In the genomic region with DNA sequence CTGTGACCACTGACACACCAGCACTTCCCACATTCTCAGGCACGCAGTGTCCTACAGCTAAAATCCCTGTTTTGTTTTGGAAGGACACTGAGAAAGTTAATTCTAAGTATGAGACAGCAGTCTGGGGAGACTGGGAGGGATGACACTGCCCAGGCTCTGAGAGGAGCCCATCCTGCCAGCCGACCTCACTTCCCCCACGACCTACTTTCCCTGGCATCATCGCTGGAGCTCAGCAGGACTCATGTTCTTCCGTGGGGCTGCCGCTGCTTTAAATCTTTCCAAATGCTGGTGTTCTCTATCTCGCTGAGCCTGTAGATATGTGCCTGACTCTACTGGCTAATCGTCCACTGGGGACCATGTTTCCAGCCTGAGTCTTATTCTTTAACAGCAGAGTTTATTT, we compare ENCODE assay signal across 21 cellular contexts.
DNase-seq lines count a peak whose midpoint lies in the region; ATAC-seq, FAIRE-seq and TF ChIP-seq lines count a peak whose summit lies in the region.
"Had no signal": no experiment of that assay in that cellular context is flagged by ENCODE, and none has a peak within 500 bp of the region (broad histone marks: within the 10 kb centered on the region; RNA-seq: fewer than 3 reads in every experiment).

No MANE protein-coding gene starts in this region.

- intact Hi-C loops in left ventricle myocardium inferior (cut with micrococcal nuclease) (no loop called here), Caco-2 (cut with micrococcal nuclease; ENCODE audit: unreplicated experiment) (no loop called here)
- intact Hi-C loops in naive thymus-derived CD4-positive, alpha-beta T cell (cut with micrococcal nuclease) = no loop called here

- H3K23ac ChIP-seq in H1 (ENCODE audit: insufficient read length) = no peak overlapping the region

- H3K9ac ChIP-seq in Karpas-422 (ENCODE audit: low read length) (no peak overlapping the region), H1 (replicated peaks in 1 of 4; ENCODE audit: extremely low read depth in 1 of 4, low read depth in 3 of 4, low read length in 3 of 4) (no peak overlapping the region), skeletal muscle tissue (ENCODE audit: low read depth in 1 of 3, low read length in 3 of 3) (no peak overlapping the region)
- H3K9ac ChIP-seq: BLaER1 treated with 17β-estradiol and CSF1 and Interleukin-3, amounts not matched to agents 10 nM and 100 nM had no signal

- H3K4me3 Mint-ChIP-seq in Caco-2 (ENCODE audit: unreplicated experiment) = no peak overlapping the region
- H3K4me3 Mint-ChIP-seq in naive thymus-derived CD4-positive, alpha-beta T cell = no peak overlapping the region
- H3K4me3 Mint-ChIP-seq: B cell, GM23338, HFFc6 had no signal

- POLR2A ChIA-PET in H1 (lab: Charles Lee; ENCODE audit: partially characterized antibody) (no interaction called here), Caco-2 (lab: Charles Lee) (no interaction called here)
- POLR2A ChIA-PET in naive thymus-derived CD4-positive, alpha-beta T cell (lab: Charles Lee) = no interaction called here

- H3K4me2 ChIP-seq in Karpas-422 (ENCODE audit: low read depth, low read length, poor library complexity, severe bottlenecking) (peak overlapping the region; percentile 76), H1 (ENCODE audit: insufficient read depth in 1 of 2, low read depth in 2 of 2, low read length in 2 of 2) (no peak overlapping the region)
- H3K4me2 ChIP-seq: BLaER1 treated with 17β-estradiol and CSF1 and Interleukin-3, amounts not matched to agents 10 nM and 100 nM; GM23338 had no signal

- H2BK120ac ChIP-seq in H1 (replicated peaks; ENCODE audit: low read depth, low read length) = no peak overlapping the region

- H2BK20ac ChIP-seq in H1 (ENCODE audit: low read length) = no peak overlapping the region

- H3K9me3 ChIP-seq in right atrium auricular region = no peaks in the 10 kb centered on the region
- H3K9me3 ChIP-seq in left ventricle myocardium inferior (replicated peaks) = no peaks in the 10 kb centered on the region
- no peaks in the 10 kb centered on the region for H3K9me3 ChIP-seq in Karpas-422 (ENCODE audit: low read length)
- H3K9me3 ChIP-seq in H1 (ENCODE audit: insufficient read depth in 2 of 2, low read depth in 1 of 2, low read length in 1 of 2) = no peaks in the 10 kb centered on the region
- no peaks in the 10 kb centered on the region for H3K9me3 ChIP-seq in skeletal muscle tissue (ENCODE audit: control insufficient read depth in 3 of 3, low read length in 3 of 3)
- H3K9me3 ChIP-seq in Caco-2 = no peaks in the 10 kb centered on the region
- H3K9me3 ChIP-seq in naive thymus-derived CD4-positive, alpha-beta T cell (ENCODE audit: control insufficient read depth in 2 of 3, low read length in 3 of 3) = no peaks in the 10 kb centered on the region
- H3K9me3 ChIP-seq: BLaER1 treated with 17β-estradiol and CSF1 and Interleukin-3, amounts not matched to agents 10 nM and 100 nM had no signal

- CTCF ChIA-PET in H1 (lab: Charles Lee; ENCODE audit: partially characterized antibody) (no interaction called here), Caco-2 (lab: Charles Lee) (no interaction called here)
- CTCF ChIA-PET in naive thymus-derived CD4-positive, alpha-beta T cell (lab: Charles Lee) = no interaction called here

- no peak overlapping the region for H2AK5ac ChIP-seq in H1 (ENCODE audit: low read depth, low read length)

- no peak overlapping the region for H4K5ac ChIP-seq in H1 (ENCODE audit: insufficient read length, low read depth, low read length)

- no peak overlapping the region for H2AFZ ChIP-seq in Karpas-422 (ENCODE audit: low read length)
- no peak overlapping the region for H2AFZ ChIP-seq in H1 (ENCODE audit: low read length)
- H2AFZ ChIP-seq: GM23338 had no signal

- H3K79me2 ChIP-seq in Karpas-422 (ENCODE audit: low read length) = no peaks in the 10 kb centered on the region; the same call in 1 of the 2 replicates
- no peaks in the 10 kb centered on the region for H3K79me2 ChIP-seq in H1 (ENCODE audit: control insufficient read depth in 1 of 2, insufficient read depth in 2 of 2, low read length in 2 of 2)

- TF ChIP-seq RAD21 in H1 (IDR thresholded peaks at IDR 0.05 in 1 of 2, conservative IDR thresholded peaks at IDR 0.05 in 1 of 2; ENCODE audit: low read depth in 2 of 2, low read length in 2 of 2) = no peak

- peak overlapping the region; percentile 34 to 52 for H3K27ac ChIP-seq in right atrium auricular region
- H3K27ac ChIP-seq in left ventricle myocardium inferior (replicated peaks) = no peak overlapping the region
- H3K27ac ChIP-seq in Karpas-422 (ENCODE audit: low read length) = 0 out of 2 replicates have a peak overlapping the region, but pooled peaks have one; percentile 96
- H3K27ac ChIP-seq in H1 (ENCODE audit: low read depth, low read length) = no peak overlapping the region
- peak overlapping the region; percentile 29 for H3K27ac ChIP-seq in skeletal muscle tissue (ENCODE audit: low read depth, low read length)
- no peak overlapping the region for H3K27ac ChIP-seq in naive thymus-derived CD4-positive, alpha-beta T cell (ENCODE audit: low read depth, low read length)
- H3K27ac ChIP-seq: BLaER1 treated with 17β-estradiol and CSF1 and Interleukin-3, amounts not matched to agents 10 nM and 100 nM had no signal

- no peaks in the 10 kb centered on the region for H4K20me1 ChIP-seq in Karpas-422 (ENCODE audit: insufficient read depth, low read depth, low read length)
- no peaks in the 10 kb centered on the region for H4K20me1 ChIP-seq in H1 (replicated peaks in 1 of 2; ENCODE audit: control insufficient read depth in 1 of 2, insufficient read depth in 2 of 2, low read length in 2 of 2)
- H4K20me1 ChIP-seq: BLaER1 treated with 17β-estradiol and CSF1 and Interleukin-3, amounts not matched to agents 10 nM and 100 nM had no signal

- no TSS peak for BruUV-seq in Caco-2 (replicated peaks; lab: Mats Ljungman, UMichigan)

- H2BK15ac ChIP-seq in H1 (ENCODE audit: low read length) = no peak overlapping the region

- peaks cover 6% of the 10 kb centered on the region for H3K4me1 Mint-ChIP-seq in Caco-2 (ENCODE audit: low read depth, unreplicated experiment)
- H3K4me1 Mint-ChIP-seq in naive thymus-derived CD4-positive, alpha-beta T cell = peaks cover 2 to 39% (median 32%) of the 10 kb centered on the region in 7 donors
- H3K4me1 Mint-ChIP-seq: B cell had no signal

- H4K91ac ChIP-seq in H1 (replicated peaks; ENCODE audit: insufficient read length, low read length) = peak overlapping the region; percentile 9

- H3K79me1 ChIP-seq in H1 (ENCODE audit: low read depth, low read length) = no peaks in the 10 kb centered on the region

- no peak overlapping the region for H3K14ac ChIP-seq in H1 (ENCODE audit: insufficient read length)

- H2BK12ac ChIP-seq in H1 (ENCODE audit: low read depth, low read length) = no peak overlapping the region

- TF ChIP-seq POLR2A in H1 (IDR thresholded peaks at IDR 0.05; ENCODE audit: control extremely low read depth in 1 of 2, low read depth in 2 of 2, low read length in 2 of 2) = no peak

- no peak overlapping the region for H3K18ac ChIP-seq in H1 (ENCODE audit: extremely low read depth, low read length)

- no peaks in the 10 kb centered on the region for H3K23me2 ChIP-seq in H1 (ENCODE audit: low read depth, low read length)

- H3K36me3 Mint-ChIP-seq in Caco-2 (ENCODE audit: insufficient read depth, unreplicated experiment) = no peaks in the 10 kb centered on the region
- H3K36me3 Mint-ChIP-seq in naive thymus-derived CD4-positive, alpha-beta T cell = no peaks in the 10 kb centered on the region
- H3K36me3 Mint-ChIP-seq: CD8-positive, alpha-beta memory T cell had no signal

- no peak for DNase-seq in right atrium auricular region (ENCODE audit: low spot score)
- DNase-seq in left ventricle myocardium inferior = no peak
- no peak for DNase-seq in Karpas-422
- peak in 1 of 2 experiments; percentile 29 for DNase-seq in H1 (ENCODE audit: low read depth in 1 of 2, low spot score in 2 of 2)
- DNase-seq in Caco-2 = no peak
- DNase-seq in naive thymus-derived CD4-positive, alpha-beta T cell = no peak
- DNase-seq: CD8-positive, alpha-beta memory T cell; COR-L47; DMS79; GF-D8; H7; HFFc6; IMR-90 had no signal

- H3K9me2 ChIP-seq in Karpas-422 (replicated peaks; ENCODE audit: insufficient read depth, low read length) = no peaks in the 10 kb centered on the region

- FAIRE-seq in H1 (lab: Jason Lieb, UNC) = no peak
- FAIRE-seq: D721Med, HTR-8/SVneo had no signal

- no peak overlapping the region for H2BK5ac ChIP-seq in H1 (ENCODE audit: low read depth, low read length)

- no peak for ATAC-seq in HG03045 (IDR thresholded peaks at IDR 0.05; ENCODE audit: unreplicated experiment)
- no peak for ATAC-seq in naive thymus-derived CD4-positive, alpha-beta T cell
- ATAC-seq: GM23338, HCT116 had no signal

- H3K36me3 ChIP-seq in right atrium auricular region (no peaks in the 10 kb centered on the region), left ventricle myocardium inferior (no peaks in the 10 kb centered on the region), Karpas-422 (ENCODE audit: insufficient read depth, low read length) (peaks cover 5% of the 10 kb centered on the region; the same call in 1 of the 2 replicates), H1 (ENCODE audit: control insufficient read depth in 2 of 4, insufficient read depth in 4 of 4, low read length in 3 of 4) (no peaks in the 10 kb centered on the region), skeletal muscle tissue (ENCODE audit: control insufficient read depth in 3 of 3, insufficient read depth in 3 of 3, low read length in 3 of 3) (no peaks in the 10 kb centered on the region), Caco-2 (ENCODE audit: control insufficient read depth, insufficient read depth, low read length) (no peaks in the 10 kb centered on the region)
- no peaks in the 10 kb centered on the region for H3K36me3 ChIP-seq in naive thymus-derived CD4-positive, alpha-beta T cell (ENCODE audit: control insufficient read depth in 2 of 3, insufficient read depth in 3 of 3, low read length in 3 of 3)
- H3K36me3 ChIP-seq: BLaER1 treated with 17β-estradiol and CSF1 and Interleukin-3, amounts not matched to agents 10 nM and 100 nM had no signal

- H3K27me3 ChIP-seq in right atrium auricular region (no peaks in the 10 kb centered on the region), left ventricle myocardium inferior (ENCODE audit: low read depth) (peaks cover 2% of the 10 kb centered on the region), Karpas-422 (ENCODE audit: low read length) (no peaks in the 10 kb centered on the region), H1 (replicated peaks in 1 of 4; ENCODE audit: control insufficient read depth in 3 of 4, extremely low read depth in 1 of 4, insufficient read depth in 3 of 4, low read length in 3 of 4) (no peaks in the 10 kb centered on the region), skeletal muscle tissue (ENCODE audit: control insufficient read depth in 3 of 3, insufficient read depth in 3 of 3, low read length in 3 of 3) (no peaks in the 10 kb centered on the region), Caco-2 (replicated peaks; ENCODE audit: control insufficient read depth, insufficient read depth, low read length) (no peaks in the 10 kb centered on the region; the same call in 1 of the 2 replicates)
- H3K27me3 ChIP-seq in naive thymus-derived CD4-positive, alpha-beta T cell (ENCODE audit: control insufficient read depth in 2 of 2, insufficient read depth in 2 of 2, low read length in 2 of 2) = no peaks in the 10 kb centered on the region
- H3K27me3 ChIP-seq: BLaER1 treated with 17β-estradiol and CSF1 and Interleukin-3, amounts not matched to agents 10 nM and 100 nM had no signal

- H3K4me3 ChIP-seq in right atrium auricular region (no peak overlapping the region), left ventricle myocardium inferior (no peak overlapping the region), Karpas-422 (ENCODE audit: low read length) (no peak overlapping the region), H1 (ENCODE audit: extremely low read depth in 1 of 4, insufficient read depth in 2 of 4, low read depth in 3 of 4, low read length in 4 of 4) (no peak overlapping the region), skeletal muscle tissue (ENCODE audit: low read length in 3 of 3) (no peak overlapping the region), Caco-2 (ENCODE audit: low read depth, low read length) (no peak overlapping the region)
- H3K4me3 ChIP-seq in naive thymus-derived CD4-positive, alpha-beta T cell (ENCODE audit: low read length) = no peak overlapping the region
- H3K4me3 ChIP-seq: BLaER1 treated with 17β-estradiol and CSF1 and Interleukin-3, amounts not matched to agents 10 nM and 100 nM; GM23338 had no signal

- TF ChIP-seq EP300 in H1 (IDR thresholded peaks at IDR 0.05; ENCODE audit: borderline replicate concordance in 1 of 2, low read depth in 2 of 2, low read length in 2 of 2) = no peak

- H3K56ac ChIP-seq in H1 (replicated peaks; ENCODE audit: insufficient read length, low read depth, low read length) = no peak overlapping the region

- H3K27ac Mint-ChIP-seq in Caco-2 (ENCODE audit: unreplicated experiment) = no peak overlapping the region
- peak overlapping the region in 1 of 9 donors; percentile 33 for H3K27ac Mint-ChIP-seq in naive thymus-derived CD4-positive, alpha-beta T cell
- H3K27ac Mint-ChIP-seq: B cell; CD8-positive, alpha-beta memory T cell; GM23338; HFFc6 had no signal

- TF ChIP-seq CTCF in right atrium auricular region (IDR thresholded peaks at IDR 0.05) (no peak), left ventricle myocardium inferior (IDR thresholded peaks at IDR 0.05; ENCODE audit: borderline replicate concordance) (no peak), H1 (IDR thresholded peaks at IDR 0.05; ENCODE audit: control extremely low read depth in 1 of 3, insufficient read depth in 1 of 3, low read depth in 1 of 3, low read length in 3 of 3) (no peak), Caco-2 (IDR thresholded peaks at IDR 0.05; ENCODE audit: insufficient read depth in 1 of 2, low read depth in 1 of 2, low read length in 1 of 2, severe bottlenecking in 1 of 2, unreplicated experiment in 1 of 2) (no peak)

- H3K4me1 ChIP-seq in right atrium auricular region (peaks cover 0 to 34% of the 10 kb centered on the region in 2 donors), left ventricle myocardium inferior (peaks cover 6% of the 10 kb centered on the region), Karpas-422 (ENCODE audit: low read length) (peaks cover 97% of the 10 kb centered on the region), H1 (replicated peaks in 1 of 4; ENCODE audit: control insufficient read depth in 3 of 4, insufficient read depth in 4 of 4, low read length in 3 of 4) (peaks cover 0 to 2% (median 0%) of the 10 kb centered on the region in 4 experiments; a peak in 1 of 7 replicates), skeletal muscle tissue (ENCODE audit: control insufficient read depth in 3 of 3, insufficient read depth in 3 of 3, low read length in 3 of 3) (peaks cover 5 to 25% (median 9%) of the 10 kb centered on the region in 3 donors), Caco-2 (no peaks in the 10 kb centered on the region)
- H3K4me1 ChIP-seq in naive thymus-derived CD4-positive, alpha-beta T cell (ENCODE audit: control insufficient read depth in 2 of 2, insufficient read depth in 2 of 2, low read length in 2 of 2) = peaks cover 0 to 17% of the 10 kb centered on the region in 2 donors

- no peak overlapping the region for H3K4ac ChIP-seq in H1 (replicated peaks; ENCODE audit: insufficient read length, low read depth, low read length)

- peaks cover 9% of the 10 kb centered on the region for H3K27me3 Mint-ChIP-seq in Caco-2 (ENCODE audit: insufficient read depth, unreplicated experiment)
- H3K27me3 Mint-ChIP-seq in naive thymus-derived CD4-positive, alpha-beta T cell = peaks cover 0 to 6% (median 0%) of the 10 kb centered on the region in 5 donors
- H3K27me3 Mint-ChIP-seq: B cell; CD8-positive, alpha-beta memory T cell had no signal

- H3K9me3 Mint-ChIP-seq in Caco-2 (ENCODE audit: unreplicated experiment) = no peaks in the 10 kb centered on the region
- peaks cover 0 to 3% (median 0%) of the 10 kb centered on the region in 11 donors for H3K9me3 Mint-ChIP-seq in naive thymus-derived CD4-positive, alpha-beta T cell
- H3K9me3 Mint-ChIP-seq: GM23338 had no signal

- no peak overlapping the region for H4K8ac ChIP-seq in H1 (ENCODE audit: extremely low read depth, insufficient read depth, low read length)

- 87% methylated on average over 8 of the region's 8 CpGs; no CpG with 5 or more reads in 1 of the 2 experiments for WGBS in H1 (ENCODE audit: extremely low coverage in 1 of 2, insufficient coverage in 1 of 2, insufficient read length in 1 of 2, insufficient replicate concordance in 2 of 2, low coverage in 1 of 2, low lambda C conversion rate in 2 of 2, missing lambda C conversion rate in 1 of 2), 2 experiments

Comparison
In these comparisons a context has a peak if more than half of its experiments do, and no peak if none do; other contexts are left out.
1. H3K27ac ChIP-seq: peak in right atrium auricular region (2 of 2), Karpas-422 (single experiment) and skeletal muscle tissue (single experiment); none in left ventricle myocardium inferior (single experiment), H1 (single experiment) and naive thymus-derived CD4-positive, alpha-beta T cell (single experiment).